In genomic region chr10:7199152-7199760, GRCh38 we compare ENCODE assay signal across 13 cellular contexts.
"Had no signal": no experiment of that assay in that cellular context is flagged by ENCODE, and none has a peak within 500 bp of the region (broad histone marks: within the 10 kb centered on the region; RNA-seq: fewer than 3 reads in every experiment).

No MANE protein-coding gene starts in this region.

- H3K4me3 ChIP-seq: dorsolateral prefrontal cortex, heart left ventricle, spleen had no signal

- DNase-seq: activated CD4-positive, alpha-beta T cell treated with anti-CD3 and anti-CD28 coated beads, Interleukin-2, amount 10 ng/mL, durations not matched to agents 24 days and 14 days; dorsolateral prefrontal cortex; heart left ventricle; left colon; naive thymus-derived CD8-positive, alpha-beta T cell; spleen; stimulated activated CD4-positive, alpha-beta T cell treated with anti-CD3 and anti-CD28 coated beads, Interleukin-1b, Interleukin-23, amount 100 ng/mL, for 48 hours; stimulated activated naive CD4-positive, alpha-beta T cell; T1000; trophoblast cell; WERI-Rb-1 had no signal

- H3K27ac ChIP-seq: dorsolateral prefrontal cortex, heart left ventricle, neutrophil, WERI-Rb-1 had no signal

- H3K36me3 ChIP-seq: neutrophil, WERI-Rb-1 had no signal

- H3K9me3 ChIP-seq: neutrophil had no signal

- ATAC-seq: activated naive CD4-positive, alpha-beta T cell treated with anti-CD3 and anti-CD28 coated beads, Interleukin-2, amount 50 U/mL, for 72 hours; heart left ventricle; left colon; naive thymus-derived CD8-positive, alpha-beta T cell had no signal

- H3K27me3 ChIP-seq: dorsolateral prefrontal cortex, heart left ventricle, neutrophil, spleen had no signal
